ENCODE assay signal across 8 cellular contexts in the genomic region with DNA sequence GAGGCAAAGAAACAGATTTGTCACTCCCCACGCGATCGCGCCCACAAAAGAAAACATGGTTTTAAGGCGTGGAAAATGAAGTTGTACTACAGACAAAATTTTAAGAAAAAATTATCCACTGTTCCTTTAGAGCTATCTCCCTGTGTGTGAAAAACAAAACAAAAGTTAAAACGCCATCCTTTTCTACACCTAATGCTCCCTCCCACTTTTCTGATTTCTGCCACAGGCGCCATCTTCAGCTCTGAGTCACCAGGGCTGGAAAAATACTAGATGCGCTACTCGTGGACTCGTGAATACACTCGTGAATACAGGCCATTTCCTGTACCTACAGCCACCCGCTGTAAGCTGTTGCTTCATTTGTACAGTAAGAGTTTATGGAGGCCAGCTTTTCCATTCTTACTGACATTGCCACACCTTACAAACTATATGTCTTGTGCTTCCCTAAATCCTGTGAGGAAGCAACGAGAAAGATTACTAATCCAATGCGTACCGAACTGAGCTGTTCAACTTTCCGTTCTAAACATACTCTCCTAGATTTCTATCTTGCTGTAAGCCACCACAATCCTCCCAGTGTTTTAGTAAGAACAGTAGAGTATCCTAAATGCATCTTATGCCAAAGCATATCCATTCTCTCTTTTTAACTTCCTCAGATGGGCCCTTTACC. TPM values are rescaled to one million over a fixed set of nuclear protein-coding genes. Genes with fewer than 3 reads are reported as not detected.
A peak's percentile ranks its signal among the peaks of the same experiment; 100 is the strongest.
DNase-seq lines count a peak whose midpoint lies in the region; TF ChIP-seq lines count a peak whose summit lies in the region.

No MANE protein-coding gene starts in this region.

- H3K27ac Mint-ChIP-seq in T-helper 2 cell treated with Interferon-gamma antibody and Interleukin-4, amounts not matched to agents 5 μg/mL and 100 μg/mL, for 36 hours, result no peak overlapping the region

- H3K4me3 Mint-ChIP-seq in T-helper 2 cell treated with Interferon-gamma antibody and Interleukin-4, amounts not matched to agents 5 μg/mL and 100 μg/mL, for 36 hours, result no peak overlapping the region

- H3K9me3 ChIP-seq in HAP-1 (no peaks in the 10 kb centered on the region), iPS DF 6.9 (ENCODE audit: control insufficient read depth, insufficient read depth, low read length) (no peaks in the 10 kb centered on the region), sigmoid colon (no peaks in the 10 kb centered on the region)

- no peaks in the 10 kb centered on the region for H3K9me3 Mint-ChIP-seq in T-helper 2 cell treated with Interferon-gamma antibody and Interleukin-4, amounts not matched to agents 5 μg/mL and 100 μg/mL, for 36 hours

- TF ChIP-seq CTCF in astrocyte of the cerebellum (IDR thresholded peaks at IDR 0.05; ENCODE audit: low read depth, low read length, missing control alignments) (no peak), sigmoid colon (IDR thresholded peaks at IDR 0.05) (no peak)

- no peak for TF ChIP-seq POLR2A in sigmoid colon (IDR thresholded peaks at IDR 0.05)

- H3K27me3 ChIP-seq in HAP-1 (ENCODE audit: low read depth) (no peaks in the 10 kb centered on the region), iPS DF 6.9 (ENCODE audit: control insufficient read depth, insufficient read depth, low read length) (no peaks in the 10 kb centered on the region), sigmoid colon (no peaks in the 10 kb centered on the region)

- peaks cover 13% of the 10 kb centered on the region for H3K36me3 Mint-ChIP-seq in T-helper 2 cell treated with Interferon-gamma antibody and Interleukin-4, amounts not matched to agents 5 μg/mL and 100 μg/mL, for 36 hours (ENCODE audit: low read depth)

- peaks cover 17% of the 10 kb centered on the region for H3K4me1 Mint-ChIP-seq in T-helper 2 cell treated with Interferon-gamma antibody and Interleukin-4, amounts not matched to agents 5 μg/mL and 100 μg/mL, for 36 hours (ENCODE audit: low read depth)

- H3K27ac ChIP-seq in iPS DF 6.9 (ENCODE audit: low read length) (no peak overlapping the region), sigmoid colon (peak overlapping the region; percentile 94 to 97 (median 96))

- WGBS in iPS DF 6.9 (ENCODE audit: insufficient coverage, insufficient read length), result no CpG with 5 or more reads among the region's 16 CpGs
- WGBS in sigmoid colon, 2 donors, result 1 to 2% methylated on average over 16 of the region's 16 CpGs

- TF ChIP-seq EP300 in sigmoid colon (IDR thresholded peaks at IDR 0.05), result peak in 1 of 4 donors; percentile 80

- 0 out of 2 replicates have a peak, but pooled peaks cover 4% of the 10 kb centered on the region for H3K36me3 ChIP-seq in HAP-1 (replicated peaks)
- H3K36me3 ChIP-seq in iPS DF 6.9 (ENCODE audit: control insufficient read depth, insufficient read depth, low read length), result no peaks in the 10 kb centered on the region
- no peaks in the 10 kb centered on the region for H3K36me3 ChIP-seq in sigmoid colon

- peak; percentile 86 for DNase-seq in DMS79 treated with DMSO at 0.1 percent for 48 hours (lab: John Stamatoyannopoulos, UW)
- peak; percentile 28 to 52 for DNase-seq in HAP-1 (ENCODE audit: low spot score in 2 of 2)
- peak; percentile 51 for DNase-seq in NCI-H1105 (lab: John Stamatoyannopoulos, UW)
- DNase-seq in T-helper 2 cell treated with Interferon-gamma antibody and Interleukin-4, amounts not matched to agents 5 μg/mL and 100 μg/mL, for 36 hours (ENCODE audit: low spot score), result peak; percentile 73
- peak; percentile 76 for DNase-seq in astrocyte of the cerebellum (ENCODE audit: low read depth)
- DNase-seq in iPS DF 6.9 (ENCODE audit: low read depth, low spot score), result no peak
- peak; percentile 93 for DNase-seq in sigmoid colon
- DNase-seq in NCI-H1694 treated with DMSO at 0.1 percent for 48 hours (lab: John Stamatoyannopoulos, UW), result no peak

- in situ Hi-C loops in HAP-1 (cut with MboI; ENCODE audit: low sequenced_read_pairs), result no loop called here
- in situ Hi-C loops in astrocyte of the cerebellum (cut with HindIII; ENCODE audit: low sequenced_read_pairs), result no loop called here

- H3K4me3 ChIP-seq in HAP-1 (peak overlapping the region; percentile 91), astrocyte of the cerebellum (ENCODE audit: low read depth, low read length) (peak overlapping the region; percentile 75), iPS DF 6.9 (ENCODE audit: low read length) (peak overlapping the region; percentile 57; the same call in 1 of the 2 replicates), sigmoid colon (peak overlapping the region; percentile 76 to 93 (median 78))

- H3K4me1 ChIP-seq in HAP-1 (peaks cover 14% of the 10 kb centered on the region), iPS DF 6.9 (ENCODE audit: control insufficient read depth, insufficient read depth, low read length) (no peaks in the 10 kb centered on the region), sigmoid colon (peaks cover 0 to 25% (median 13%) of the 10 kb centered on the region in 4 donors)

- intact Hi-C loops in sigmoid colon (cut with DNase I), result loop anchor here (2.0 kb wide), 2 partner anchors 752 to 792 kb away; a partner anchor contains a TSS

- H3K27me3 Mint-ChIP-seq in T-helper 2 cell treated with Interferon-gamma antibody and Interleukin-4, amounts not matched to agents 5 μg/mL and 100 μg/mL, for 36 hours (ENCODE audit: low read depth), result no peaks in the 10 kb centered on the region

RNA-seq across cellular contexts. Expression of a gene that starts 0.8 kb away (rescaled TPM):
- total RNA-seq in sigmoid colon, result 10 to 100 TPM; 25.8 to 47.1 (median 31.6) TPM
- polyA plus RNA-seq in sigmoid colon, result 1 to 10 TPM; 4.2 to 7.1 (median 5.4) TPM

Comparison
In these comparisons a context has a peak if more than half of its experiments do, and no peak if none do; other contexts are left out.
1. DNase-seq: peak in DMS79 treated with DMSO at 0.1 percent for 48 hours (single experiment), HAP-1 (2 of 2), NCI-H1105 (single experiment), T-helper 2 cell treated with Interferon-gamma antibody and Interleukin-4, amounts not matched to agents 5 μg/mL and 100 μg/mL, for 36 hours (single experiment), astrocyte of the cerebellum (single experiment) and sigmoid colon (single experiment); none in iPS DF 6.9 (single experiment) and NCI-H1694 treated with DMSO at 0.1 percent for 48 hours (single experiment).
2. Peak in every context shown above with its lines, with median percentiles within 50 percentile points of each other: H3K4me3 ChIP-seq.